8 cellular contexts compared by ENCODE assay signal in the genomic region with DNA sequence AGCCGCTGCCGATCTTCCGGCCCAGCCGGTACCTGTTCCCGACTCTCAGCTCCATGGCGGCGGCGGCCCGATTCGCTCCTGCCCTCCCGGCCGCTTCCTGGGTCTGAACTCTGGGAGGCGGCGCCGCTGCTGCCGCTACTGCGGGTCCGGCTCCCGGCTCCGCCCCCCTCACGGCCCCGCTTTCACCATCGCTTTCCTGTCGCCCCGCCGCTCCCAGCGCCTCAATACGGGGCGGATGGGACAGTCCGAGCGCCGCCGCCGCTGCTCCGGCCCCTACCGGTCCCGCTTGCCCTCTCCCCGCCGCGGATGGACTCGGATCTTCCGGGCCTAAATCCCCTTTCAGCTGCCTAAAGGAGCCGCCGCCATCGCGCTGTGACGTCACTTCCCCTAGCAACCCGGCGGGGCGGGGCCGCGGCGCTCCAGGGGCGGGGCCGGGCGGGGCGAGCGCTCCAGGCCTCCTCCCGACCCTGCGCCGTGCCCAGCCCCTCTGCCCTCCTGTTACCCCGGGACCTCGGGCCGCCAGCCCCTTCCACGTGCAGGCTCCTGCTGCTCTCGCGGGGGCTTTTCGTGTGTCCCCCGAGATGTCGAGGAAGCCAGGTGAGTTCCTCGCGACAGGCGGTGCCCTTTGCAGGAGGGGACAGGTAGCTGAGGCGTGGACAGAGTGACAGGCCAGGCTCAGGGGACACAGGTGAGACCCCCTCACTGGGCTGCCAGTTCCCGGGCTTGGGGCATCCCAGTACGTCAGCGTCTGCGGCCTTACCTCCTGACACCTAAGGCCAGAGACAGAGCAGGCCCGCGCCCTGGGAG. TPM values are rescaled to one million over a fixed set of nuclear protein-coding genes. Genes with fewer than 3 reads are reported as not detected.
DNase-seq lines count a peak whose midpoint lies in the region; ATAC-seq and TF ChIP-seq lines count a peak whose summit lies in the region.

Gene CSNK1D (minus strand): TSS at position 374 of the 807 bp plus-strand sequence. CDS start 319 bp downstream, at position 55.

- peak within 1 kb of the TSS; percentile 99 for H3K27ac Mint-ChIP-seq in CD8-positive, alpha-beta T cell
- H3K27ac Mint-ChIP-seq in activated CD8-positive, alpha-beta memory T cell treated with anti-CD3 and anti-CD28 coated beads, Interleukin-2, amount 10 ng/mL, durations not matched to agents 7 days and 5 days, result peak within 1 kb of the TSS; percentile 97

- peak within 1 kb of the TSS; percentile 99 for H3K4ac ChIP-seq in mesendoderm (ENCODE audit: low read depth, low read length)

- peaks cover 47% of the 10 kb centered on the region for H3K4me1 ChIP-seq in CD8-positive, alpha-beta T cell (ENCODE audit: insufficient read depth, low read length)
- H3K4me1 ChIP-seq in HUES48 (ENCODE audit: control insufficient read depth, insufficient read depth, low read length) (peaks cover 20% of the 10 kb centered on the region), NT2/D1 (ENCODE audit: insufficient read depth, insufficient read length) (peaks cover 37% of the 10 kb centered on the region), endocrine pancreas (ENCODE audit: control insufficient read depth, insufficient read depth, low read length) (no peaks in the 10 kb centered on the region), mesendoderm (ENCODE audit: control insufficient read depth, low read depth, low read length) (peaks cover 8% of the 10 kb centered on the region)

- H3K36me3 ChIP-seq in CD8-positive, alpha-beta T cell (ENCODE audit: insufficient read depth, low read length), result peaks cover 8% of the 10 kb centered on the region
- H3K36me3 ChIP-seq in HUES48 (ENCODE audit: control insufficient read depth, insufficient read depth, low read length), result peaks cover 30% of the 10 kb centered on the region
- H3K36me3 ChIP-seq in NT2/D1 (ENCODE audit: insufficient read depth, insufficient read length, low read length), result peaks cover 38% of the 10 kb centered on the region
- H3K36me3 ChIP-seq in endocrine pancreas (ENCODE audit: control insufficient read depth, insufficient read depth, low read length), result no peaks in the 10 kb centered on the region
- H3K36me3 ChIP-seq in mesendoderm (ENCODE audit: control insufficient read depth, insufficient read depth, low read length), result peaks cover 12% of the 10 kb centered on the region

- H4K5ac ChIP-seq in mesendoderm (ENCODE audit: low read length), result no peak within 1 kb of the TSS

- peaks cover 36% of the 10 kb centered on the region for H3K36me3 Mint-ChIP-seq in CD8-positive, alpha-beta T cell
- peaks cover 25% of the 10 kb centered on the region for H3K36me3 Mint-ChIP-seq in activated CD8-positive, alpha-beta memory T cell treated with anti-CD3 and anti-CD28 coated beads, Interleukin-2, amount 10 ng/mL, durations not matched to agents 7 days and 5 days

- H3K9ac ChIP-seq in HUES48 (ENCODE audit: low read depth, low read length), result peak within 1 kb of the TSS; percentile 86
- peak within 1 kb of the TSS; percentile 87 for H3K9ac ChIP-seq in NT2/D1 (ENCODE audit: insufficient read length, low read depth)
- H3K9ac ChIP-seq in endocrine pancreas (ENCODE audit: control insufficient read depth, insufficient read depth, low read length), result peak within 1 kb of the TSS; percentile 65
- H3K9ac ChIP-seq in mesendoderm (ENCODE audit: low read length), result peak within 1 kb of the TSS; percentile 94

- H3K27ac ChIP-seq in CD8-positive, alpha-beta T cell (ENCODE audit: low read depth, low read length), result peak within 1 kb of the TSS; percentile 84
- peak within 1 kb of the TSS; percentile 97 for H3K27ac ChIP-seq in HUES48 (ENCODE audit: low read depth, low read length)
- peak within 1 kb of the TSS; percentile 88 for H3K27ac ChIP-seq in mesendoderm (ENCODE audit: low read depth, low read length)

- POLR2A ChIA-PET in CD8-positive, alpha-beta T cell (lab: Charles Lee), result interaction anchor here (0.7 to 3.0 kb wide), 9 partner anchors 9 to 246 kb away, joined by 3 to 16 read pairs (median 4); partner anchors contain the start of genes CD7 and FOXK2

- H3K79me1 ChIP-seq in mesendoderm (ENCODE audit: low read length), result peaks cover 9% of the 10 kb centered on the region

- peak within 1 kb of the TSS; percentile 91 for H3K4me2 ChIP-seq in mesendoderm (ENCODE audit: low read length)

- no peak within 1 kb of the TSS for H2BK15ac ChIP-seq in mesendoderm (replicated peaks; ENCODE audit: low read depth)

- peak within 1 kb of the TSS; percentile 78 for H2AK5ac ChIP-seq in mesendoderm (ENCODE audit: low read length)

- WGBS in mesendoderm (ENCODE audit: extremely low coverage, insufficient coverage, low lambda C conversion rate), result no CpG with 5 or more reads among the region's 80 CpGs

- no peaks in the 10 kb centered on the region for H3K9me3 ChIP-seq in CD8-positive, alpha-beta T cell (ENCODE audit: low read length)
- no peaks in the 10 kb centered on the region for H3K9me3 ChIP-seq in HUES48 (ENCODE audit: control insufficient read depth, insufficient read depth, low read length)
- no peaks in the 10 kb centered on the region for H3K9me3 ChIP-seq in NT2/D1 (ENCODE audit: insufficient read depth, low read length)
- no peaks in the 10 kb centered on the region for H3K9me3 ChIP-seq in endocrine pancreas (ENCODE audit: control insufficient read depth, low read length)

- DNase-seq in CD8-positive, alpha-beta T cell, result peak; percentile 86 to 97 (median 92)
- DNase-seq in GM20000 (ENCODE audit: low spot score) (peak; percentile 99), NT2/D1 (ENCODE audit: low read depth, low spot score) (peak; percentile 50), mesendoderm (peak; percentile 92)
- DNase-seq in activated CD8-positive, alpha-beta memory T cell treated with anti-CD3 and anti-CD28 coated beads, Interleukin-2, amount 10 ng/mL, durations not matched to agents 7 days and 5 days, result peak; percentile 94
- peak; percentile 91 for DNase-seq in stimulated activated CD8-positive, alpha-beta memory T cell treated with anti-CD3 and anti-CD28 coated beads, Interleukin-12 subunit alpha, Interleukin-12 subunit beta, amount 100 ng/mL, for 4 hours (ENCODE audit: low read depth)

- CTCF ChIA-PET in CD8-positive, alpha-beta T cell (lab: Charles Lee), result interaction anchor here (0.9 to 1.1 kb wide), 3 partner anchors 27 to 42 kb away, joined by 3 read pairs; no protein-coding TSS in a partner anchor
- CTCF ChIA-PET in activated CD8-positive, alpha-beta memory T cell treated with anti-CD3 and anti-CD28 coated beads, Interleukin-2, amount 10 ng/mL, durations not matched to agents 7 days and 5 days (lab: Charles Lee), result interaction anchor here (0.8 to 2.1 kb wide), 7 partner anchors 19 to 144 kb away, joined by 3 to 7 read pairs (median 3); no protein-coding TSS in a partner anchor

- H3K79me2 ChIP-seq in mesendoderm (ENCODE audit: control insufficient read depth, insufficient read depth, low read length), result peaks cover 41% of the 10 kb centered on the region

- no peaks in the 10 kb centered on the region for H3K27me3 Mint-ChIP-seq in CD8-positive, alpha-beta T cell (ENCODE audit: low read depth)
- H3K27me3 Mint-ChIP-seq in activated CD8-positive, alpha-beta memory T cell treated with anti-CD3 and anti-CD28 coated beads, Interleukin-2, amount 10 ng/mL, durations not matched to agents 7 days and 5 days, result no peaks in the 10 kb centered on the region

- peak within 1 kb of the TSS; percentile 95 for H3K4me3 Mint-ChIP-seq in CD8-positive, alpha-beta T cell
- H3K4me3 Mint-ChIP-seq in activated CD8-positive, alpha-beta memory T cell treated with anti-CD3 and anti-CD28 coated beads, Interleukin-2, amount 10 ng/mL, durations not matched to agents 7 days and 5 days, result peak within 1 kb of the TSS; percentile 78

- ATAC-seq in CD8-positive, alpha-beta T cell, result peak; percentile 77
- ATAC-seq in activated CD8-positive, alpha-beta memory T cell treated with anti-CD3 and anti-CD28 coated beads, Interleukin-2, amount 10 ng/mL, durations not matched to agents 7 days and 5 days, result peak; percentile 86

- H3K56ac ChIP-seq in mesendoderm (ENCODE audit: low read length), result peak within 1 kb of the TSS; percentile 97

- no peaks in the 10 kb centered on the region for H3K27me3 ChIP-seq in CD8-positive, alpha-beta T cell (ENCODE audit: insufficient read depth, low read length)
- H3K27me3 ChIP-seq in HUES48 (ENCODE audit: control insufficient read depth, insufficient read depth, low read length), result no peaks in the 10 kb centered on the region
- H3K27me3 ChIP-seq in NT2/D1 (ENCODE audit: insufficient read depth, insufficient read length), result no peaks in the 10 kb centered on the region
- no peaks in the 10 kb centered on the region for H3K27me3 ChIP-seq in endocrine pancreas (ENCODE audit: control insufficient read depth, insufficient read depth, low read length)
- no peaks in the 10 kb centered on the region for H3K27me3 ChIP-seq in mesendoderm (ENCODE audit: insufficient read depth, low read length, poor library complexity)

- H3K23ac ChIP-seq in mesendoderm (ENCODE audit: low read length), result peak within 1 kb of the TSS; percentile 24

- intact Hi-C loops in CD8-positive, alpha-beta T cell (cut with DNase I, micrococcal nuclease), result loop anchor here (1.0 to 2.0 kb wide), 5 partner anchors 19 to 48 kb away; partner anchors contain the start of genes CD7 (in 1 of the 2) and SLC16A3 (in 1 of the 2)

- peak within 1 kb of the TSS; percentile 99 for H3K18ac ChIP-seq in mesendoderm (ENCODE audit: low read length)

- no peak within 1 kb of the TSS for H2BK5ac ChIP-seq in mesendoderm (ENCODE audit: low read length)

- H3K4me1 Mint-ChIP-seq in CD8-positive, alpha-beta T cell (ENCODE audit: low read depth), result peaks cover 43% of the 10 kb centered on the region
- peaks cover 38% of the 10 kb centered on the region for H3K4me1 Mint-ChIP-seq in activated CD8-positive, alpha-beta memory T cell treated with anti-CD3 and anti-CD28 coated beads, Interleukin-2, amount 10 ng/mL, durations not matched to agents 7 days and 5 days

- no peaks in the 10 kb centered on the region for H3K9me3 Mint-ChIP-seq in CD8-positive, alpha-beta T cell
- no peaks in the 10 kb centered on the region for H3K9me3 Mint-ChIP-seq in activated CD8-positive, alpha-beta memory T cell treated with anti-CD3 and anti-CD28 coated beads, Interleukin-2, amount 10 ng/mL, durations not matched to agents 7 days and 5 days (ENCODE audit: low read depth)

- peak within 1 kb of the TSS; percentile 87 for H3K4me3 ChIP-seq in CD8-positive, alpha-beta T cell (ENCODE audit: low read depth, low read length)
- peak within 1 kb of the TSS; percentile 95 for H3K4me3 ChIP-seq in HUES48 (ENCODE audit: low read depth, low read length)
- H3K4me3 ChIP-seq in NT2/D1 (ENCODE audit: insufficient read length, low read depth), result peak within 1 kb of the TSS; percentile 81
- peak within 1 kb of the TSS; percentile 54 for H3K4me3 ChIP-seq in endocrine pancreas (ENCODE audit: control insufficient read depth, insufficient read depth, low read length)
- H3K4me3 ChIP-seq in mesendoderm (ENCODE audit: low read length), result peak within 1 kb of the TSS; percentile 95

- H2BK120ac ChIP-seq in mesendoderm (ENCODE audit: low read depth, low read length), result peak within 1 kb of the TSS; percentile 96

- no peak for TF ChIP-seq CTCF in CD8-positive, alpha-beta T cell (IDR thresholded peaks at IDR 0.05)
- TF ChIP-seq CTCF in GM20000 (IDR thresholded peaks at IDR 0.05; ENCODE audit: extremely low read depth, missing control alignments), result no peak

- peak within 1 kb of the TSS; percentile 77 for H4K8ac ChIP-seq in mesendoderm (ENCODE audit: low read depth, low read length)

RNA-seq across cellular contexts. Expression of gene CSNK1D, which starts in this region (rescaled TPM):
- total RNA-seq in CD8-positive, alpha-beta T cell, result 100 to 1,000 TPM; 369 to 393 TPM
- total RNA-seq in activated CD8-positive, alpha-beta memory T cell treated with anti-CD3 and anti-CD28 coated beads, Interleukin-2, amount 10 ng/mL, durations not matched to agents 7 days and 5 days, result 100 to 1,000 TPM; 120 to 139 TPM
- polyA plus RNA-seq in mesendoderm (2013, experiment 1 of 2), result 76.4 TPM
- polyA plus RNA-seq in mesendoderm (2013, experiment 2 of 2), result 75.9 TPM

Comparison
In these comparisons a context has a peak if more than half of its experiments do, and no peak if none do; other contexts are left out.
1. Peak in every context shown above with its lines: DNase-seq, ATAC-seq, H3K4me3 ChIP-seq and H3K27ac ChIP-seq.